Comparison of ENCODE assay signal across 19 cellular contexts in the genomic region with DNA sequence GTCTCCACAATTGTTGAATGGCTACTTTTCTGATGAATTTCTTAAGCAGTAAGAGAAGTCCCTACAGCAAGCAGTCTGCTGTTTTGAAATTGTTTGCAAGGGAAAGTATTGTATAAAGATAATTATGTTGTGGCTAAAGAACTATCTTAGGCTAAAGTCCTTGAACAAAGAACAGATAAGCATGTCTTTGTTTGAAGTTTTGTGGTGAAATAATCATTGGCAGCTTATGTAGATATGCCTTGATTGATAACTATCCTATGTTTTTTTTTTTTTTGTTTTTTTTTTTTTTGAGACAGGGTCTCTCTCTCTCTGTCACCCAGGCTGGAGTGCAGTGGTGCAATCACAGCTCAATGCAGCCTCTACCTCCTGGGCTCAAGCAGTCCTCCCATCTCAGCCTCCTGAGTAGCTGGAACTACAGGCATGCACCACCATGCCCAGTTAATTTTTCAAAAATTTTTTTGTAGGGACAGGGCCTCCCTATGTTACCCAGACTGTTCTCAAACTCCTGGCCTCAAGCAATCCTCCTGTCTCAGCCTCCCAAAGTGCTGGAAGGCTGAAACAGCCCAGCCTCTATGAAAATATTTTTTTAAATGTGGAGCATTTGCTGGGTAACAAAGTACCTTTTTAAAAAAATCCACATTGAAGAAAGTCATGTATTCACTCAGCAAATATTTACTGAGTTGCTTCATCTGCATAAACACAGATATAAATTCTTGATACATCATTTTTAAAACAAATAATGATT.
"Had no signal": no experiment of that assay in that cellular context is flagged by ENCODE, and none has a peak within 500 bp of the region (broad histone marks: within the 10 kb centered on the region; RNA-seq: fewer than 3 reads in every experiment).

No MANE protein-coding gene starts in this region.

- H3K27me3 ChIP-seq: cardiac muscle cell, right lobe of liver, stomach, suprapubic skin had no signal

- H3K4me1 Mint-ChIP-seq: stimulated activated memory B cell treated with anti-CD40 and anti-IgM and Interleukin-4, amounts not matched to agents 10 μg/mL and 1 μg/mL and 100 μg/mL, for 72 hours; WTC11 had no signal

- H3K4me3 Mint-ChIP-seq: nephron progenitor cell; stimulated activated memory B cell treated with anti-CD40 and anti-IgM and Interleukin-4, amounts not matched to agents 10 μg/mL and 1 μg/mL and 100 μg/mL, for 72 hours; T-helper 1 cell treated with Interleukin-12 subunit alpha and Interleukin-12 subunit beta and Interleukin-4 antibody, amounts not matched to agents 30 μg/mL and 1 μg/mL, for 36 hours; WTC11 had no signal

- H3K27me3 Mint-ChIP-seq: stimulated activated memory B cell treated with anti-CD40 and anti-IgM and Interleukin-4, amounts not matched to agents 10 μg/mL and 1 μg/mL and 100 μg/mL, for 72 hours had no signal

- H3K27ac Mint-ChIP-seq: activated naive CD4-positive, alpha-beta T cell treated with anti-CD3 and anti-CD28 coated beads, Interleukin-2, amount 50 U/mL, for 72 hours; nephron progenitor cell; stimulated activated memory B cell treated with anti-CD40 and anti-IgM and Interleukin-4, amounts not matched to agents 10 μg/mL and 1 μg/mL and 100 μg/mL, for 72 hours; T-helper 1 cell treated with Interleukin-12 subunit alpha and Interleukin-12 subunit beta and Interleukin-4 antibody, amounts not matched to agents 30 μg/mL and 1 μg/mL, for 36 hours; WTC11 had no signal

- H3K9me3 Mint-ChIP-seq: activated naive CD4-positive, alpha-beta T cell treated with anti-CD3 and anti-CD28 coated beads, Interleukin-2, amount 50 U/mL, for 72 hours; nephron progenitor cell; stimulated activated memory B cell treated with anti-CD40 and anti-IgM and Interleukin-4, amounts not matched to agents 10 μg/mL and 1 μg/mL and 100 μg/mL, for 72 hours; T-helper 1 cell treated with Interleukin-12 subunit alpha and Interleukin-12 subunit beta and Interleukin-4 antibody, amounts not matched to agents 30 μg/mL and 1 μg/mL, for 36 hours; WTC11 had no signal

- FAIRE-seq: islet of Langerhans, urothelium cell line had no signal

- H3K9me3 ChIP-seq: heart left ventricle, right lobe of liver, stomach, suprapubic skin, tibial nerve had no signal

- H3K36me3 ChIP-seq: cardiac muscle cell, heart left ventricle, right lobe of liver, stomach, suprapubic skin, tibial nerve had no signal

- H3K36me3 Mint-ChIP-seq: activated naive CD4-positive, alpha-beta T cell treated with anti-CD3 and anti-CD28 coated beads, Interleukin-2, amount 50 U/mL, for 72 hours; stimulated activated memory B cell treated with anti-CD40 and anti-IgM and Interleukin-4, amounts not matched to agents 10 μg/mL and 1 μg/mL and 100 μg/mL, for 72 hours; WTC11 had no signal

- H3K9ac ChIP-seq: parathyroid adenoma had no signal

- H2AFZ ChIP-seq: parathyroid adenoma had no signal

- DNase-seq: activated T-cell treated with anti-CD3 and anti-CD28 coated beads, Interleukin-2, amount 50 U/mL, for 1 hour; effector CD4-positive, alpha-beta T cell; heart left ventricle; nephron progenitor cell; right lobe of liver; stimulated activated CD4-positive, alpha-beta T cell treated with anti-CD3 and anti-CD28 coated beads, Interleukin-15, amount 100 ng/mL, for 24 hours; stomach; T1000 had no signal

- H3K79me2 ChIP-seq: parathyroid adenoma had no signal

- H3K4me1 ChIP-seq: heart left ventricle, parathyroid adenoma, stomach, suprapubic skin, tibial nerve had no signal

- H3K4me3 ChIP-seq: cardiac muscle cell, heart left ventricle, right lobe of liver, skin epidermis, stomach, suprapubic skin, tibial nerve had no signal

- H3K27ac ChIP-seq: cardiac muscle cell, heart left ventricle, parathyroid adenoma, skin epidermis, stomach, suprapubic skin, tibial nerve had no signal

- ATAC-seq: activated naive CD4-positive, alpha-beta T cell treated with anti-CD3 and anti-CD28 coated beads, Interleukin-2, amount 50 U/mL, for 72 hours; heart left ventricle; stimulated activated memory B cell treated with anti-CD40 and anti-IgM and Interleukin-4, amounts not matched to agents 10 μg/mL and 1 μg/mL and 100 μg/mL, for 72 hours; WTC11 had no signal
